ENCODE assay signal across 8 cellular contexts in genomic region chr10:84360634-84361365, GRCh38. TPM values are rescaled to one million over a fixed set of nuclear protein-coding genes. Genes with fewer than 3 reads are reported as not detected.
DNase-seq lines count a peak whose midpoint lies in the region; TF ChIP-seq lines count a peak whose summit lies in the region.

No MANE protein-coding gene starts in this region.

- no peak overlapping the region for H3K4me3 Mint-ChIP-seq in nephron

- no peak overlapping the region for H3K27ac ChIP-seq in OCI-LY1 (ENCODE audit: low read depth, low read length, poor library complexity, severe bottlenecking)
- peak overlapping the region in 3 of 4 donors; percentile 7 to 52 (median 16) for H3K27ac ChIP-seq in esophagus squamous epithelium

- no peaks in the 10 kb centered on the region for H3K9me3 Mint-ChIP-seq in nephron

- WGBS in esophagus squamous epithelium, 2 donors = 46% methylated on average over 6 of the region's 6 CpGs

- no peak overlapping the region for H2AFZ ChIP-seq in OCI-LY1 (ENCODE audit: low read length)

- H3F3A ChIP-seq in OCI-LY1 (ENCODE audit: insufficient read depth, low read length) = no peaks in the 10 kb centered on the region

- DNase-seq in AG10803 (ENCODE audit: low read depth) = peak; percentile 49
- DNase-seq in esophagus squamous epithelium (lab: John Stamatoyannopoulos, UW) = no peak
- DNase-seq in DMS53 treated with DMSO at 0.1 percent for 48 hours (lab: John Stamatoyannopoulos, UW; ENCODE audit: unreplicated experiment) = no peak
- DNase-seq in NCI-H128 (lab: John Stamatoyannopoulos, UW; ENCODE audit: unreplicated experiment) = no peak
- no peak for DNase-seq in stimulated activated naive CD4-positive, alpha-beta T cell (lab: John Stamatoyannopoulos, UW)
- no peak for DNase-seq in GOT3 (lab: John Stamatoyannopoulos, UW)

- H3K36me3 ChIP-seq in OCI-LY1 (ENCODE audit: insufficient read depth, low read length) (no peaks in the 10 kb centered on the region), esophagus squamous epithelium (no peaks in the 10 kb centered on the region)

- no peak for TF ChIP-seq POLR2A in esophagus squamous epithelium (IDR thresholded peaks at IDR 0.05)

- intact Hi-C loops in esophagus squamous epithelium (cut with DNase I) = no loop called here

- H3K36me3 Mint-ChIP-seq in nephron (ENCODE audit: low read depth) = no peaks in the 10 kb centered on the region

- H3K4me1 ChIP-seq in OCI-LY1 (ENCODE audit: insufficient read depth, low read length, severe bottlenecking) (no peaks in the 10 kb centered on the region), esophagus squamous epithelium (peaks cover 0 to 55% (median 15%) of the 10 kb centered on the region in 3 donors)

- H4K20me1 ChIP-seq in OCI-LY1 (ENCODE audit: insufficient read depth, low read length) = no peaks in the 10 kb centered on the region

- H3K9me3 ChIP-seq in OCI-LY1 (ENCODE audit: low read length) (no peaks in the 10 kb centered on the region), esophagus squamous epithelium (no peaks in the 10 kb centered on the region)

- H3K79me2 ChIP-seq in OCI-LY1 (ENCODE audit: insufficient read depth, low read length) = no peaks in the 10 kb centered on the region

- H3K27me3 ChIP-seq in OCI-LY1 (ENCODE audit: insufficient read depth, low read length) = no peaks in the 10 kb centered on the region
- H3K27me3 ChIP-seq in esophagus squamous epithelium = no peaks in the 10 kb centered on the region

- H3K4me3 ChIP-seq in AG10803 (ENCODE audit: low read length) (peak overlapping the region; percentile 58), OCI-LY1 (ENCODE audit: low read depth, low read length, poor library complexity, severe bottlenecking) (no peak overlapping the region), esophagus squamous epithelium (peak overlapping the region in 3 of 4 donors; percentile 12 to 48 (median 26))

- H3K9me2 ChIP-seq in OCI-LY1 (ENCODE audit: low read depth, low read length) = no peaks in the 10 kb centered on the region

- peak overlapping the region; percentile 22; the same call in 1 of the 2 replicates for H3K4me2 ChIP-seq in OCI-LY1 (ENCODE audit: low read length)

- H3K27me3 Mint-ChIP-seq in nephron (ENCODE audit: low read depth) = no peaks in the 10 kb centered on the region

- no peak overlapping the region for H3K9ac ChIP-seq in OCI-LY1 (ENCODE audit: low read length)

- TF ChIP-seq CTCF in AG10803 (conservative IDR thresholded peaks at IDR 0.05; ENCODE audit: low read length) (no peak), OCI-LY1 (IDR thresholded peaks at IDR 0.05; ENCODE audit: low read length) (no peak), esophagus squamous epithelium (IDR thresholded peaks at IDR 0.05) (no peak), nephron (IDR thresholded peaks at IDR 0.05; ENCODE audit: unreplicated experiment in 3 of 3) (no peak)

- peaks cover 27% of the 10 kb centered on the region for H3K4me1 Mint-ChIP-seq in nephron

- H3K27ac Mint-ChIP-seq in nephron = peak overlapping the region in 2 of 3 experiments; percentile 3 to 46

RNA-seq across cellular contexts. Expression of gene CCSER2, which starts 32.4 kb away (rescaled TPM):
- 10 to 100 TPM; 26.4 to 48.3 (median 31.7) TPM for total RNA-seq in esophagus squamous epithelium
